Comparison of ENCODE assay signal across 26 cellular contexts in the genomic region with DNA sequence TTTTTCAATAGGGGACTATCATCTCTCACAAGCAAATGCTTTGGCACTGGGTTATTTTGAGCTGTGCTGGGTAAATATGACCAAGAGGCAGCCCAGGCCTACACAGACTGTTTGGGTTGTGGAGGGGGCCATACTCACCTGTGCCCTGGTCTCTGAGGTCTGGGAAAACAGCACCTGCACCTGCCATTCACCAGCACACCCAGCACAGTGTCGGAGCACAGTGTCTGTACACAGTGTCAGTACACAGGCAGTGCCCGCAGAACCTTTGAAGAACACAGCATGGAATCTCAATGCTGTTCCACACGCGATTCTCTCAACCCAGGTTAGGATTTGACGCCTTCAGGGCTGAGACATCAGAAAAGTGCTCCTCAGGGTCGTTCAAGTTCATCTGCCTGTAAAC.
"Had no signal": no experiment of that assay in that cellular context is flagged by ENCODE, and none has a peak within 500 bp of the region (broad histone marks: within the 10 kb centered on the region; RNA-seq: fewer than 3 reads in every experiment).

No MANE protein-coding gene starts in this region.

- H3K4me1 Mint-ChIP-seq: mesothelial cell of epicardium, naive B cell, natural killer cell had no signal

- H3K9me3 Mint-ChIP-seq: natural killer cell had no signal

- H3K4me1 ChIP-seq: neural progenitor cell, right lobe of liver, stomach, testis, thyroid gland, transverse colon, upper lobe of left lung, uterus had no signal

- H3K27me3 ChIP-seq: right atrium auricular region, right lobe of liver, stomach, testis, thyroid gland, transverse colon, upper lobe of left lung, uterus had no signal

- H3K9me3 ChIP-seq: left ventricle myocardium inferior, neutrophil, right atrium auricular region, right lobe of liver, stomach, testis, thyroid gland, transverse colon, upper lobe of left lung, uterus had no signal

- H3K27ac ChIP-seq: left ventricle myocardium inferior, neural progenitor cell, neutrophil, right atrium auricular region, right lobe of liver, stomach, testis, thyroid gland, transverse colon, upper lobe of left lung, uterus had no signal

- H3K36me3 ChIP-seq: left ventricle myocardium inferior, neural progenitor cell, neutrophil, right atrium auricular region, right lobe of liver, stomach, thyroid gland, transverse colon, upper lobe of left lung, uterus had no signal

- ATAC-seq: natural killer cell; right lobe of liver; stimulated activated naive CD8-positive, alpha-beta T cell treated with anti-CD3 and anti-CD28 coated beads, Interleukin-15, Interleukin-2, amounts not matched to agents 100 U/mL and 50 U/mL, for 24 hours had no signal

- H3K27ac Mint-ChIP-seq: mesothelial cell of epicardium, natural killer cell, nephron progenitor cell, neural progenitor cell, progenitor cell of endocrine pancreas had no signal

- DNase-seq: islet precursor cell; left ventricle myocardium inferior; mesendoderm; naive B cell; natural killer cell; nephron progenitor cell; occipital lobe; right lobe of liver; stimulated activated CD4-positive, alpha-beta T cell treated with anti-CD3 and anti-CD28 coated beads, Interleukin-12 subunit alpha, Interleukin-12 subunit beta, amount 100 ng/mL, for 4 hours; stimulated activated CD4-positive, alpha-beta T cell treated with anti-CD3 and anti-CD28 coated beads, Interleukin-15, amount 100 ng/mL, for 24 hours; stimulated activated CD4-positive, alpha-beta T cell treated with anti-CD3 and anti-CD28 coated beads, Interleukin-2, amount 100 ng/mL, for 24 hours; stimulated activated CD4-positive, alpha-beta T cell treated with anti-CD3 and anti-CD28 coated beads, Interleukin-4, amount 100 ng/mL, for 1 hour; stimulated activated naive CD8-positive, alpha-beta T cell treated with anti-CD3 and anti-CD28 coated beads, Interleukin-15, Interleukin-2, amounts not matched to agents 100 U/mL and 50 U/mL, for 24 hours; stomach; testis; thyroid gland; transverse colon; upper lobe of left lung; uterus had no signal

- H3K4me3 ChIP-seq: left ventricle myocardium inferior, lung, neural progenitor cell, right atrium auricular region, right lobe of liver, smooth muscle cell, stomach, testis, thyroid gland, transverse colon, upper lobe of left lung, uterus had no signal

- H3K4me3 Mint-ChIP-seq: mesothelial cell of epicardium, naive B cell, natural killer cell, nephron progenitor cell, neural progenitor cell had no signal

- H3K36me3 Mint-ChIP-seq: mesothelial cell of epicardium, naive B cell, natural killer cell, neural progenitor cell had no signal
